29 cellular contexts compared by ENCODE assay signal in genomic region chr17:79235808-79236207, GRCh38.
"Had no signal": no experiment of that assay in that cellular context is flagged by ENCODE, and none has a peak within 500 bp of the region (broad histone marks: within the 10 kb centered on the region; RNA-seq: fewer than 3 reads in every experiment).

No MANE protein-coding gene starts in this region.

- H3K4me3 ChIP-seq: left lung, lower lobe of right lung, pancreas, prostate gland, skin epidermis, spleen, tibial nerve, uterus had no signal

- DNase-seq: hypothalamus; immature natural killer cell; kidney; left colon; left lung; lower lobe of right lung; mammary epithelial cell; mesenchymal stem cell; naive B cell; natural killer cell; nephron progenitor cell; posterior cingulate gyrus; retina; spleen; stimulated activated CD4-positive, alpha-beta T cell treated with anti-CD3 and anti-CD28 coated beads, Interleukin-4, amount 100 ng/mL, for 4 hours; stimulated activated CD8-positive, alpha-beta memory T cell treated with anti-CD3 and anti-CD28 coated beads, Interleukin-4, amount 100 ng/mL, for 48 hours; stimulated activated naive CD4-positive, alpha-beta T cell treated with Interleukin-2 at 50 U/mL for 16 hours; stimulated activated naive CD8-positive, alpha-beta T cell treated with anti-CD3 and anti-CD28 coated beads, Interleukin-15, amount 100 ng/mL, for 72 hours; substantia nigra; uterus had no signal

- H3K9me3 ChIP-seq: left lung, lower lobe of right lung, pancreas, prostate gland, uterus had no signal

- FAIRE-seq: islet of Langerhans, kidney, pancreas had no signal

- H3K27ac ChIP-seq: left lung, lower lobe of right lung, pancreas, prostate gland, skin epidermis, spleen, tibial nerve, uterus had no signal

- H3K36me3 ChIP-seq: left lung, lower lobe of right lung, pancreas, prostate gland, spleen, tibial nerve, uterus had no signal

- H3K27me3 ChIP-seq: pancreas, tibial nerve, uterus had no signal

- H3K4me3 Mint-ChIP-seq: immature natural killer cell; naive B cell; natural killer cell; nephron progenitor cell; stimulated activated memory B cell treated with anti-CD40 and anti-IgM and Interleukin-4, amounts not matched to agents 10 μg/mL and 1 μg/mL and 100 μg/mL, for 72 hours; stimulated activated naive CD8-positive, alpha-beta T cell treated with anti-CD3 and anti-CD28 coated beads, Interleukin-15, amount 100 ng/mL, for 72 hours; type B pancreatic cell had no signal

- H3K9me3 Mint-ChIP-seq: immature natural killer cell; naive B cell; natural killer cell; nephron progenitor cell; stimulated activated memory B cell treated with anti-CD40 and anti-IgM and Interleukin-4, amounts not matched to agents 10 μg/mL and 1 μg/mL and 100 μg/mL, for 72 hours; stimulated activated naive CD8-positive, alpha-beta T cell treated with anti-CD3 and anti-CD28 coated beads, Interleukin-15, amount 100 ng/mL, for 72 hours; type B pancreatic cell had no signal

- ATAC-seq: left colon; left lung; lower lobe of right lung; natural killer cell; pancreas; right cardiac atrium; sciatic nerve; stimulated activated memory B cell treated with anti-CD40 and anti-IgM and Interleukin-4, amounts not matched to agents 10 μg/mL and 1 μg/mL and 100 μg/mL, for 72 hours; stimulated activated naive CD8-positive, alpha-beta T cell treated with anti-CD3 and anti-CD28 coated beads, Interleukin-15, amount 100 ng/mL, for 72 hours had no signal

- H3K4me1 Mint-ChIP-seq: immature natural killer cell; naive B cell; natural killer cell; stimulated activated memory B cell treated with anti-CD40 and anti-IgM and Interleukin-4, amounts not matched to agents 10 μg/mL and 1 μg/mL and 100 μg/mL, for 72 hours; stimulated activated naive CD8-positive, alpha-beta T cell treated with anti-CD3 and anti-CD28 coated beads, Interleukin-15, amount 100 ng/mL, for 72 hours had no signal

- H3K27ac Mint-ChIP-seq: immature natural killer cell; naive B cell; natural killer cell; nephron progenitor cell; stimulated activated memory B cell treated with anti-CD40 and anti-IgM and Interleukin-4, amounts not matched to agents 10 μg/mL and 1 μg/mL and 100 μg/mL, for 72 hours; stimulated activated naive CD8-positive, alpha-beta T cell treated with anti-CD3 and anti-CD28 coated beads, Interleukin-15, amount 100 ng/mL, for 72 hours; type B pancreatic cell had no signal

- H3K4me1 ChIP-seq: left lung, lower lobe of right lung, pancreas, prostate gland, spleen, tibial nerve, uterus had no signal

- H3K36me3 Mint-ChIP-seq: immature natural killer cell; naive B cell; natural killer cell; stimulated activated memory B cell treated with anti-CD40 and anti-IgM and Interleukin-4, amounts not matched to agents 10 μg/mL and 1 μg/mL and 100 μg/mL, for 72 hours; type B pancreatic cell had no signal
